ENCODE assay signal across 11 cellular contexts in genomic region chr3:144032531-144033234, GRCh38.
DNase-seq lines count a peak whose midpoint lies in the region; ATAC-seq lines count a peak whose summit lies in the region.
"Had no signal": no experiment of that assay in that cellular context is flagged by ENCODE, and none has a peak within 500 bp of the region (broad histone marks: within the 10 kb centered on the region; RNA-seq: fewer than 3 reads in every experiment).

No MANE protein-coding gene starts in this region.

- no peak overlapping the region for H3K27ac Mint-ChIP-seq in activated CD4-positive, alpha-beta T cell treated with anti-CD3 and anti-CD28 coated beads for 36 hours

- no peaks in the 10 kb centered on the region for H3K36me3 Mint-ChIP-seq in activated CD4-positive, alpha-beta T cell treated with anti-CD3 and anti-CD28 coated beads for 36 hours (ENCODE audit: low read depth)

- no peak for DNase-seq in activated CD4-positive, alpha-beta T cell treated with anti-CD3 and anti-CD28 coated beads for 36 hours
- no peak for DNase-seq in activated CD4-positive, alpha-beta T cell treated with anti-CD3 and anti-CD28 coated beads for 4 hours
- DNase-seq in substantia nigra (lab: John Stamatoyannopoulos, UW): no peak
- DNase-seq in NCI-H345 treated with DMSO at 0.1 percent for 48 hours (lab: John Stamatoyannopoulos, UW; ENCODE audit: unreplicated experiment): no peak
- DNase-seq in cardiac septum (ENCODE audit: low spot score): no peak
- DNase-seq in NCI-H524 treated with DMSO at 0.1 percent for 48 hours (lab: John Stamatoyannopoulos, UW): no peak
- DNase-seq: activated CD4-positive, alpha-beta T cell treated with anti-CD3 and anti-CD28 coated beads, Interleukin-2, amount 50 U/mL, for 48 hours; KBM-7; RPMI8226 had no signal

- POLR2A ChIA-PET in activated CD4-positive, alpha-beta T cell treated with anti-CD3 and anti-CD28 coated beads for 36 hours (lab: Charles Lee): no interaction called here

- H3K27ac ChIP-seq in substantia nigra (ENCODE audit: low read depth, low read length, poor library complexity, severe bottlenecking): peak overlapping the region; percentile 95

- H3K9me3 Mint-ChIP-seq in activated CD4-positive, alpha-beta T cell treated with anti-CD3 and anti-CD28 coated beads for 36 hours (ENCODE audit: low read depth): no peaks in the 10 kb centered on the region

- no peaks in the 10 kb centered on the region for H3K27me3 Mint-ChIP-seq in activated CD4-positive, alpha-beta T cell treated with anti-CD3 and anti-CD28 coated beads for 36 hours

- ATAC-seq in activated CD4-positive, alpha-beta T cell treated with anti-CD3 and anti-CD28 coated beads for 36 hours: peak; percentile 55
- ATAC-seq in HG02588 (IDR thresholded peaks at IDR 0.05; ENCODE audit: unreplicated experiment) (peak; percentile 70), HG03520 (IDR thresholded peaks at IDR 0.05; ENCODE audit: unreplicated experiment) (peak; percentile 76)

- no peak overlapping the region for H3K4me3 Mint-ChIP-seq in activated CD4-positive, alpha-beta T cell treated with anti-CD3 and anti-CD28 coated beads for 36 hours

- CTCF ChIA-PET in activated CD4-positive, alpha-beta T cell treated with anti-CD3 and anti-CD28 coated beads for 36 hours (lab: Charles Lee): interaction anchor here (1.0 kb wide), 1 partner anchor 257 kb away, joined by 3 read pairs; no protein-coding TSS in a partner anchor

- H3K4me1 Mint-ChIP-seq in activated CD4-positive, alpha-beta T cell treated with anti-CD3 and anti-CD28 coated beads for 36 hours: peaks cover 9% of the 10 kb centered on the region

- intact Hi-C loops in activated CD4-positive, alpha-beta T cell treated with anti-CD3 and anti-CD28 coated beads for 36 hours (cut with DNase I, micrococcal nuclease): loop anchor here in 1 of 2 experiments (1.0 kb wide), 1 partner anchor 59 kb away; no protein-coding TSS in a partner anchor
- intact Hi-C loops in cardiac septum (cut with DNase I): no loop called here
